In the genomic region with DNA sequence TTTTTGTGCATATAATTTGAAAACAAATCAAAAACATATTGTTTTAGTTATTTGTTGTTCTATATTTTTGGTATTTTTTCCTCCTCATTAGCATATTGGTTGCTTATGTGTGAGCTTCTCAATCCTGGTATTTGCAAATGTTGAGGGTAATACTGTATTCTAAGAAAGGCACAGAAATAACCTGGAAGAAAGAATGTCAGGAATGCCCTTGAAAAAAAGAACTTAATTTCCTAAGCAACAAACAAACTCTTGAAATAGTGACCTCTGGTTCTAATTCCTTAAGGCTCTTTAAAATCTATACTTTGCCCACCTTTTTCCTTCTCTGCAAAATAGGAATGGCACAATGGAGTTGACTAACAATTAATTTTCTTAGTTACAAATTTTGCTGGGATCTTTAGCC, we compare ENCODE assay signal across 1 cellular context.
TF ChIP-seq lines count a peak whose summit lies in the region.

No MANE protein-coding gene starts in this region.

TF ChIP-seq in H1, 55 proteins besides CTCF, POLR2A, EP300 and RAD21 (continued from another document):
- TF ChIP-seq, protein P1, sequence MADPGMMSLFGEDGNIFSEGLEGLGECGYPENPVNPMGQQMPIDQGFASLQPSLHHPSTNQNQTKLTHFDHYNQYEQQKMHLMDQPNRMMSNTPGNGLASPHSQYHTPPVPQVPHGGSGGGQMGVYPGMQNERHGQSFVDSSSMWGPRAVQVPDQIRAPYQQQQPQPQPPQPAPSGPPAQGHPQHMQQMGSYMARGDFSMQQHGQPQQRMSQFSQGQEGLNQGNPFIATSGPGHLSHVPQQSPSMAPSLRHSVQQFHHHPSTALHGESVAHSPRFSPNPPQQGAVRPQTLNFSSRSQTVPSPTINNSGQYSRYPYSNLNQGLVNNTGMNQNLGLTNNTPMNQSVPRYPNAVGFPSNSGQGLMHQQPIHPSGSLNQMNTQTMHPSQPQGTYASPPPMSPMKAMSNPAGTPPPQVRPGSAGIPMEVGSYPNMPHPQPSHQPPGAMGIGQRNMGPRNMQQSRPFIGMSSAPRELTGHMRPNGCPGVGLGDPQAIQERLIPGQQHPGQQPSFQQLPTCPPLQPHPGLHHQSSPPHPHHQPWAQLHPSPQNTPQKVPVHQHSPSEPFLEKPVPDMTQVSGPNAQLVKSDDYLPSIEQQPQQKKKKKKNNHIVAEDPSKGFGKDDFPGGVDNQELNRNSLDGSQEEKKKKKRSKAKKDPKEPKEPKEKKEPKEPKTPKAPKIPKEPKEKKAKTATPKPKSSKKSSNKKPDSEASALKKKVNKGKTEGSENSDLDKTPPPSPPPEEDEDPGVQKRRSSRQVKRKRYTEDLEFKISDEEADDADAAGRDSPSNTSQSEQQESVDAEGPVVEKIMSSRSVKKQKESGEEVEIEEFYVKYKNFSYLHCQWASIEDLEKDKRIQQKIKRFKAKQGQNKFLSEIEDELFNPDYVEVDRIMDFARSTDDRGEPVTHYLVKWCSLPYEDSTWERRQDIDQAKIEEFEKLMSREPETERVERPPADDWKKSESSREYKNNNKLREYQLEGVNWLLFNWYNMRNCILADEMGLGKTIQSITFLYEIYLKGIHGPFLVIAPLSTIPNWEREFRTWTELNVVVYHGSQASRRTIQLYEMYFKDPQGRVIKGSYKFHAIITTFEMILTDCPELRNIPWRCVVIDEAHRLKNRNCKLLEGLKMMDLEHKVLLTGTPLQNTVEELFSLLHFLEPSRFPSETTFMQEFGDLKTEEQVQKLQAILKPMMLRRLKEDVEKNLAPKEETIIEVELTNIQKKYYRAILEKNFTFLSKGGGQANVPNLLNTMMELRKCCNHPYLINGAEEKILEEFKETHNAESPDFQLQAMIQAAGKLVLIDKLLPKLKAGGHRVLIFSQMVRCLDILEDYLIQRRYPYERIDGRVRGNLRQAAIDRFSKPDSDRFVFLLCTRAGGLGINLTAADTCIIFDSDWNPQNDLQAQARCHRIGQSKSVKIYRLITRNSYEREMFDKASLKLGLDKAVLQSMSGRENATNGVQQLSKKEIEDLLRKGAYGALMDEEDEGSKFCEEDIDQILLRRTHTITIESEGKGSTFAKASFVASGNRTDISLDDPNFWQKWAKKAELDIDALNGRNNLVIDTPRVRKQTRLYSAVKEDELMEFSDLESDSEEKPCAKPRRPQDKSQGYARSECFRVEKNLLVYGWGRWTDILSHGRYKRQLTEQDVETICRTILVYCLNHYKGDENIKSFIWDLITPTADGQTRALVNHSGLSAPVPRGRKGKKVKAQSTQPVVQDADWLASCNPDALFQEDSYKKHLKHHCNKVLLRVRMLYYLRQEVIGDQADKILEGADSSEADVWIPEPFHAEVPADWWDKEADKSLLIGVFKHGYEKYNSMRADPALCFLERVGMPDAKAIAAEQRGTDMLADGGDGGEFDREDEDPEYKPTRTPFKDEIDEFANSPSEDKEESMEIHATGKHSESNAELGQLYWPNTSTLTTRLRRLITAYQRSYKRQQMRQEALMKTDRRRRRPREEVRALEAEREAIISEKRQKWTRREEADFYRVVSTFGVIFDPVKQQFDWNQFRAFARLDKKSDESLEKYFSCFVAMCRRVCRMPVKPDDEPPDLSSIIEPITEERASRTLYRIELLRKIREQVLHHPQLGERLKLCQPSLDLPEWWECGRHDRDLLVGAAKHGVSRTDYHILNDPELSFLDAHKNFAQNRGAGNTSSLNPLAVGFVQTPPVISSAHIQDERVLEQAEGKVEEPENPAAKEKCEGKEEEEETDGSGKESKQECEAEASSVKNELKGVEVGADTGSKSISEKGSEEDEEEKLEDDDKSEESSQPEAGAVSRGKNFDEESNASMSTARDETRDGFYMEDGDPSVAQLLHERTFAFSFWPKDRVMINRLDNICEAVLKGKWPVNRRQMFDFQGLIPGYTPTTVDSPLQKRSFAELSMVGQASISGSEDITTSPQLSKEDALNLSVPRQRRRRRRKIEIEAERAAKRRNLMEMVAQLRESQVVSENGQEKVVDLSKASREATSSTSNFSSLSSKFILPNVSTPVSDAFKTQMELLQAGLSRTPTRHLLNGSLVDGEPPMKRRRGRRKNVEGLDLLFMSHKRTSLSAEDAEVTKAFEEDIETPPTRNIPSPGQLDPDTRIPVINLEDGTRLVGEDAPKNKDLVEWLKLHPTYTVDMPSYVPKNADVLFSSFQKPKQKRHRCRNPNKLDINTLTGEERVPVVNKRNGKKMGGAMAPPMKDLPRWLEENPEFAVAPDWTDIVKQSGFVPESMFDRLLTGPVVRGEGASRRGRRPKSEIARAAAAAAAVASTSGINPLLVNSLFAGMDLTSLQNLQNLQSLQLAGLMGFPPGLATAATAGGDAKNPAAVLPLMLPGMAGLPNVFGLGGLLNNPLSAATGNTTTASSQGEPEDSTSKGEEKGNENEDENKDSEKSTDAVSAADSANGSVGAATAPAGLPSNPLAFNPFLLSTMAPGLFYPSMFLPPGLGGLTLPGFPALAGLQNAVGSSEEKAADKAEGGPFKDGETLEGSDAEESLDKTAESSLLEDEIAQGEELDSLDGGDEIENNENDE (IDR thresholded peaks at IDR 0.05; ENCODE audit: insufficient replicate concordance, low read length), result peak; percentile 19
TF ChIP-seq in H1: peak in this region for 2.
